11 cellular contexts compared by ENCODE assay signal in the genomic region with DNA sequence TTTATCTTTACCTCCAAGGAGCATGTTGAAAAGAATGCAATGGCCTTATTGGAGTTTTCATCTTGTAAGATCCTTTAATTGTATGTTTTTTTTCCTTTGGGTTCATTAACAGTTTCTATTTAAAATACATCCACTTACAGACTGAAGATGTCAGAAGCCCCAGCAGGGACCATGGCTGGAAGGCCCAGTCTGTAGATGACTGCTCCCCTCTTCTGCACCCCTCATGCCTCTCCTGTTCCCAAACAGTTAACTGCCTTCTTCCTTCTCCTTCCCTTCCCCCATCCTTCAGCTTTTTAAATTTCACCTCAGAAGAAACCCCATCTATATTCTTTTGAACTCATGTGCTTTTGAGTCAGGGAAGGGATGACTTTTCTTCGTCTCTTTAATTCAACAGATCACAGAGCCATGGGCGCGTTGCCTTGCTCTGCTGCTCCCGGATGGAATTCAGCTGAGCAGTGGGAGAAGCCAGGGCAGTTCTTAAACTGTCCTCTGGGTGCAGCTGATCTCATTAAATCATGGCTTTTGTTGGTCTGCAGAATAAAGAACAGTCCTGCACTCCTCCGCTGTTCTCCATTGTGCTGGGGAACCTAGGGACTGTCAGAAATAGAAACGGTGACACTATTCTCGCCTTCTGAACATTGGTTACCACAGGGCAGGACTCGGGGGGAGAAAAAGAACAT.
DNase-seq lines count a peak whose midpoint lies in the region; ATAC-seq and TF ChIP-seq lines count a peak whose summit lies in the region.
"Had no signal": no experiment of that assay in that cellular context is flagged by ENCODE, and none has a peak within 500 bp of the region (broad histone marks: within the 10 kb centered on the region; RNA-seq: fewer than 3 reads in every experiment).

No MANE protein-coding gene starts in this region.

- H3K27ac ChIP-seq in VCaP (no peak overlapping the region), neural cell (ENCODE audit: low read length) (no peak overlapping the region)
- H3K27ac ChIP-seq: right lobe of liver, SJCRH30 had no signal

- no peak overlapping the region for H3K4me2 ChIP-seq in neural cell (ENCODE audit: low read length)

- H4K20me1 ChIP-seq in neural cell (ENCODE audit: insufficient read depth), result no peaks in the 10 kb centered on the region

- no peaks in the 10 kb centered on the region for H3K79me2 ChIP-seq in neural cell (replicated peaks; ENCODE audit: insufficient read depth, low read length)

- no peak overlapping the region for H3K4me3 ChIP-seq in neural cell (ENCODE audit: low read length)
- H3K4me3 ChIP-seq: right lobe of liver, SJCRH30 had no signal

- no peak overlapping the region for H3K9ac ChIP-seq in neural cell (ENCODE audit: low read length)

- H3K9me2 ChIP-seq in neural cell (ENCODE audit: insufficient read depth, low read length), result no peaks in the 10 kb centered on the region

- ATAC-seq in GM18519 (IDR thresholded peaks at IDR 0.05; ENCODE audit: low FRiP score, unreplicated experiment) (no peak), GM18867 (IDR thresholded peaks at IDR 0.05; ENCODE audit: unreplicated experiment) (no peak)

- H2AFZ ChIP-seq in neural cell (ENCODE audit: low read depth, low read length), result no peak overlapping the region

- no peaks in the 10 kb centered on the region for H3K36me3 ChIP-seq in neural cell (ENCODE audit: insufficient read depth, low read length)
- H3K36me3 ChIP-seq: SJCRH30 had no signal

- TF ChIP-seq RAD21 in neural cell (conservative IDR thresholded peaks at IDR 0.05), result no peak

- no peak for TF ChIP-seq EP300 in neural cell (conservative IDR thresholded peaks at IDR 0.05; ENCODE audit: poor library complexity, severe bottlenecking)

- H3K27me3 ChIP-seq in neural cell (ENCODE audit: insufficient read depth, low read depth, low read length), result no peaks in the 10 kb centered on the region
- H3K27me3 ChIP-seq: right lobe of liver, SJCRH30 had no signal

- peak; percentile 43 for DNase-seq in D341Med (ENCODE audit: low spot score)
- DNase-seq in globus pallidus (ENCODE audit: low spot score), result peak; percentile 63
- no peak for DNase-seq in GOT3 (lab: John Stamatoyannopoulos, UW)
- no peak for DNase-seq in NCI-H1417 (lab: John Stamatoyannopoulos, UW)
- DNase-seq: NCI-H2029, right lobe of liver, SJCRH30 had no signal

- H3K9me3 ChIP-seq in neural cell (ENCODE audit: low read length), result no peaks in the 10 kb centered on the region
- H3K9me3 ChIP-seq: right lobe of liver, SJCRH30 had no signal

- no peaks in the 10 kb centered on the region for H3F3A ChIP-seq in neural cell (ENCODE audit: insufficient read depth, low read length, poor library complexity, severe bottlenecking)

- TF ChIP-seq CTCF in VCaP (conservative IDR thresholded peaks at IDR 0.05), result peak; percentile 46; the same call in 1 of the 2 replicates
- peak; percentile 25 for TF ChIP-seq CTCF in neural cell (IDR thresholded peaks at IDR 0.05; ENCODE audit: poor library complexity, severe bottlenecking)

TF ChIP-seq in neural cell, 6 proteins besides CTCF, POLR2A, EP300 and RAD21:
- TF ChIP-seq SMC3 (conservative IDR thresholded peaks at IDR 0.05; ENCODE audit: poor library complexity), result no peak
- TF ChIP-seq POLR2AphosphoS5 (IDR thresholded peaks at IDR 0.05), result no peak
- no peak for TF ChIP-seq MXI1 (conservative IDR thresholded peaks at IDR 0.05; ENCODE audit: poor library complexity, severe bottlenecking)
- TF ChIP-seq, protein P1, sequence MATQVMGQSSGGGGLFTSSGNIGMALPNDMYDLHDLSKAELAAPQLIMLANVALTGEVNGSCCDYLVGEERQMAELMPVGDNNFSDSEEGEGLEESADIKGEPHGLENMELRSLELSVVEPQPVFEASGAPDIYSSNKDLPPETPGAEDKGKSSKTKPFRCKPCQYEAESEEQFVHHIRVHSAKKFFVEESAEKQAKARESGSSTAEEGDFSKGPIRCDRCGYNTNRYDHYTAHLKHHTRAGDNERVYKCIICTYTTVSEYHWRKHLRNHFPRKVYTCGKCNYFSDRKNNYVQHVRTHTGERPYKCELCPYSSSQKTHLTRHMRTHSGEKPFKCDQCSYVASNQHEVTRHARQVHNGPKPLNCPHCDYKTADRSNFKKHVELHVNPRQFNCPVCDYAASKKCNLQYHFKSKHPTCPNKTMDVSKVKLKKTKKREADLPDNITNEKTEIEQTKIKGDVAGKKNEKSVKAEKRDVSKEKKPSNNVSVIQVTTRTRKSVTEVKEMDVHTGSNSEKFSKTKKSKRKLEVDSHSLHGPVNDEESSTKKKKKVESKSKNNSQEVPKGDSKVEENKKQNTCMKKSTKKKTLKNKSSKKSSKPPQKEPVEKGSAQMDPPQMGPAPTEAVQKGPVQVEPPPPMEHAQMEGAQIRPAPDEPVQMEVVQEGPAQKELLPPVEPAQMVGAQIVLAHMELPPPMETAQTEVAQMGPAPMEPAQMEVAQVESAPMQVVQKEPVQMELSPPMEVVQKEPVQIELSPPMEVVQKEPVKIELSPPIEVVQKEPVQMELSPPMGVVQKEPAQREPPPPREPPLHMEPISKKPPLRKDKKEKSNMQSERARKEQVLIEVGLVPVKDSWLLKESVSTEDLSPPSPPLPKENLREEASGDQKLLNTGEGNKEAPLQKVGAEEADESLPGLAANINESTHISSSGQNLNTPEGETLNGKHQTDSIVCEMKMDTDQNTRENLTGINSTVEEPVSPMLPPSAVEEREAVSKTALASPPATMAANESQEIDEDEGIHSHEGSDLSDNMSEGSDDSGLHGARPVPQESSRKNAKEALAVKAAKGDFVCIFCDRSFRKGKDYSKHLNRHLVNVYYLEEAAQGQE (IDR thresholded peaks at IDR 0.05; ENCODE audit: borderline replicate concordance), result no peak
- TF ChIP-seq EZH2 (IDR thresholded peaks at IDR 0.05; ENCODE audit: borderline replicate concordance, insufficient read depth, low read length, poor library complexity, severe bottlenecking), result no peak
- TF ChIP-seq TAF1 (IDR thresholded peaks at IDR 0.05; ENCODE audit: low read depth), result no peak

Comparison
In these comparisons a context has a peak if more than half of its experiments do, and no peak if none do; other contexts are left out.
1. DNase-seq: peak in D341Med (single experiment) and globus pallidus (single experiment); none in GOT3 (single experiment) and NCI-H1417 (0 of 3).